18 cellular contexts compared by ENCODE assay signal in genomic region chr5:107982703-107983425, GRCh38.
DNase-seq lines count a peak whose midpoint lies in the region; ATAC-seq, FAIRE-seq and TF ChIP-seq lines count a peak whose summit lies in the region.
"Had no signal": no experiment of that assay in that cellular context is flagged by ENCODE, and none has a peak within 500 bp of the region (broad histone marks: within the 10 kb centered on the region; RNA-seq: fewer than 3 reads in every experiment).

No MANE protein-coding gene starts in this region.

- no peak overlapping the region for H2BK120ac ChIP-seq in H1 (replicated peaks; ENCODE audit: low read depth, low read length)

- no peak overlapping the region for H2BK15ac ChIP-seq in H1 (ENCODE audit: low read length)

- TF ChIP-seq RAD21 in H1 (IDR thresholded peaks at IDR 0.05 in 1 of 2, conservative IDR thresholded peaks at IDR 0.05 in 1 of 2; ENCODE audit: low read depth in 2 of 2, low read length in 2 of 2): no peak

- H2BK12ac ChIP-seq in H1 (ENCODE audit: low read depth, low read length): peak overlapping the region; percentile 76; the same call in 1 of the 2 replicates

- no peak overlapping the region for H4K5ac ChIP-seq in H1 (ENCODE audit: insufficient read length, low read depth, low read length)

- no peak overlapping the region for H3K56ac ChIP-seq in H1 (replicated peaks; ENCODE audit: insufficient read length, low read depth, low read length)

- no peak overlapping the region for H2BK5ac ChIP-seq in H1 (ENCODE audit: low read depth, low read length)

- no peak overlapping the region for H2BK20ac ChIP-seq in H1 (ENCODE audit: low read length)

- H3K27ac ChIP-seq in right cardiac atrium (ENCODE audit: low read length) (no peak overlapping the region), heart right ventricle (no peak overlapping the region), H1 (ENCODE audit: low read depth, low read length) (no peak overlapping the region)

- FAIRE-seq in H1 (lab: Jason Lieb, UNC): no peak
- FAIRE-seq: GM12892, GM18507, RCC 7860 had no signal

- TF ChIP-seq EP300 in H1 (IDR thresholded peaks at IDR 0.05; ENCODE audit: borderline replicate concordance in 1 of 2, low read depth in 2 of 2, low read length in 2 of 2): no peak

- H3K9me3 Mint-ChIP-seq in stimulated activated effector memory CD8-positive, alpha-beta T cell treated with anti-CD3 and anti-CD28 coated beads, Interleukin-12 subunit alpha, Interleukin-12 subunit beta, amount 100 ng/mL, for 72 hours: no peaks in the 10 kb centered on the region
- H3K9me3 Mint-ChIP-seq: T-helper 2 cell treated with Interferon-gamma antibody and Interleukin-4, amounts not matched to agents 5 μg/mL and 100 μg/mL, for 36 hours had no signal

- no peaks in the 10 kb centered on the region for H3K36me3 Mint-ChIP-seq in stimulated activated effector memory CD8-positive, alpha-beta T cell treated with anti-CD3 and anti-CD28 coated beads, Interleukin-12 subunit alpha, Interleukin-12 subunit beta, amount 100 ng/mL, for 72 hours

- H3K36me3 ChIP-seq in heart right ventricle (no peaks in the 10 kb centered on the region), H1 (ENCODE audit: control insufficient read depth in 2 of 4, insufficient read depth in 4 of 4, low read length in 3 of 4) (no peaks in the 10 kb centered on the region)

- no peak for DNase-seq in right cardiac atrium
- no peak for DNase-seq in heart right ventricle
- peak; percentile 18 for DNase-seq in NCI-H146 treated with DMSO at 0.1 percent for 48 hours (lab: John Stamatoyannopoulos, UW; ENCODE audit: unreplicated experiment)
- DNase-seq in H1 (ENCODE audit: low read depth in 1 of 2, low spot score in 2 of 2): no peak
- no peak for DNase-seq in stimulated activated effector memory CD8-positive, alpha-beta T cell treated with anti-CD3 and anti-CD28 coated beads, Interleukin-12 subunit alpha, Interleukin-12 subunit beta, amount 100 ng/mL, for 72 hours (ENCODE audit: low spot score in 2 of 2)
- DNase-seq in 8988T: no peak
- no peak for DNase-seq in SK-N-DZ (ENCODE audit: low spot score)
- DNase-seq: C1 segment of cervical spinal cord, MM.1S, NCI-H1092, NCI-H2029, NCI-H510A treated with DMSO at 0.1 percent for 48 hours had no signal

- H3K23me2 ChIP-seq in H1 (ENCODE audit: low read depth, low read length): no peaks in the 10 kb centered on the region; the same call in 1 of the 2 replicates

- no peak overlapping the region for H2AK5ac ChIP-seq in H1 (ENCODE audit: low read depth, low read length)

- peak overlapping the region; percentile 46 for H3K4ac ChIP-seq in H1 (replicated peaks; ENCODE audit: insufficient read length, low read depth, low read length)

- peak overlapping the region; percentile 30 for H3K27ac Mint-ChIP-seq in stimulated activated effector memory CD8-positive, alpha-beta T cell treated with anti-CD3 and anti-CD28 coated beads, Interleukin-12 subunit alpha, Interleukin-12 subunit beta, amount 100 ng/mL, for 72 hours
- H3K27ac Mint-ChIP-seq: T-helper 2 cell treated with Interferon-gamma antibody and Interleukin-4, amounts not matched to agents 5 μg/mL and 100 μg/mL, for 36 hours had no signal

- 67% methylated on average over 8 of the region's 8 CpGs for WGBS in right cardiac atrium
- WGBS in heart right ventricle, 2 donors: 75 to 81% methylated on average over 8 of the region's 8 CpGs
- 94% methylated on average over 8 of the region's 8 CpGs; no CpG with 5 or more reads in 1 of the 2 experiments for WGBS in H1 (ENCODE audit: extremely low coverage in 1 of 2, insufficient coverage in 1 of 2, insufficient read length in 1 of 2, insufficient replicate concordance in 2 of 2, low coverage in 1 of 2, low lambda C conversion rate in 2 of 2, missing lambda C conversion rate in 1 of 2), 2 experiments

- TF ChIP-seq POLR2A in H1 (IDR thresholded peaks at IDR 0.05; ENCODE audit: control extremely low read depth in 1 of 2, low read depth in 2 of 2, low read length in 2 of 2): no peak

- no peak overlapping the region for H3K23ac ChIP-seq in H1 (ENCODE audit: insufficient read length)

- H3K79me1 ChIP-seq in H1 (ENCODE audit: low read depth, low read length): no peaks in the 10 kb centered on the region

- no peaks in the 10 kb centered on the region for H3K9me3 ChIP-seq in right cardiac atrium (ENCODE audit: control insufficient read depth, low read length)
- H3K9me3 ChIP-seq in heart right ventricle: no peaks in the 10 kb centered on the region
- H3K9me3 ChIP-seq in H1 (ENCODE audit: insufficient read depth in 2 of 2, low read depth in 1 of 2, low read length in 1 of 2): no peaks in the 10 kb centered on the region

- no peak overlapping the region for H2AFZ ChIP-seq in H1 (ENCODE audit: low read length)

- peaks cover 28% of the 10 kb centered on the region for H3K4me1 Mint-ChIP-seq in stimulated activated effector memory CD8-positive, alpha-beta T cell treated with anti-CD3 and anti-CD28 coated beads, Interleukin-12 subunit alpha, Interleukin-12 subunit beta, amount 100 ng/mL, for 72 hours

- H3K4me3 Mint-ChIP-seq in stimulated activated effector memory CD8-positive, alpha-beta T cell treated with anti-CD3 and anti-CD28 coated beads, Interleukin-12 subunit alpha, Interleukin-12 subunit beta, amount 100 ng/mL, for 72 hours: peak overlapping the region; percentile 33
- H3K4me3 Mint-ChIP-seq: T-helper 2 cell treated with Interferon-gamma antibody and Interleukin-4, amounts not matched to agents 5 μg/mL and 100 μg/mL, for 36 hours had no signal

- no peaks in the 10 kb centered on the region for H3K27me3 ChIP-seq in right cardiac atrium (ENCODE audit: control insufficient read depth, insufficient read depth)
- no peaks in the 10 kb centered on the region for H3K27me3 ChIP-seq in heart right ventricle
- no peaks in the 10 kb centered on the region for H3K27me3 ChIP-seq in H1 (replicated peaks in 1 of 4; ENCODE audit: control insufficient read depth in 3 of 4, extremely low read depth in 1 of 4, insufficient read depth in 3 of 4, low read length in 3 of 4)

- no peak overlapping the region for H3K4me2 ChIP-seq in H1 (ENCODE audit: insufficient read depth in 1 of 2, low read depth in 2 of 2, low read length in 2 of 2)

- H3K4me1 ChIP-seq in right cardiac atrium (ENCODE audit: control insufficient read depth, insufficient read depth, low read length) (no peaks in the 10 kb centered on the region), heart right ventricle (peaks cover 0 to 11% (median 0%) of the 10 kb centered on the region in 9 donors), H1 (replicated peaks in 1 of 4; ENCODE audit: control insufficient read depth in 3 of 4, insufficient read depth in 4 of 4, low read length in 3 of 4) (peaks cover 0 to 4% (median 1%) of the 10 kb centered on the region in 4 experiments; a peak in 2 of 7 replicates)

- no peak overlapping the region for H4K8ac ChIP-seq in H1 (ENCODE audit: extremely low read depth, insufficient read depth, low read length)

- H3K4me3 ChIP-seq in right cardiac atrium (ENCODE audit: low read length) (no peak overlapping the region), heart right ventricle (no peak overlapping the region), H1 (ENCODE audit: extremely low read depth in 1 of 4, insufficient read depth in 2 of 4, low read depth in 3 of 4, low read length in 4 of 4) (no peak overlapping the region)

- CTCF ChIA-PET in H1 (lab: Charles Lee; ENCODE audit: partially characterized antibody): no interaction called here

- intact Hi-C loops in right cardiac atrium (cut with DNase I): no loop called here
- intact Hi-C loops in heart right ventricle (cut with DNase I): no loop called here

- H4K91ac ChIP-seq in H1 (replicated peaks; ENCODE audit: insufficient read length, low read length): no peak overlapping the region

- H3K79me2 ChIP-seq in H1 (ENCODE audit: control insufficient read depth in 1 of 2, insufficient read depth in 2 of 2, low read length in 2 of 2): no peaks in the 10 kb centered on the region

- no peaks in the 10 kb centered on the region for H4K20me1 ChIP-seq in H1 (replicated peaks in 1 of 2; ENCODE audit: control insufficient read depth in 1 of 2, insufficient read depth in 2 of 2, low read length in 2 of 2)

- no peak overlapping the region for H3K14ac ChIP-seq in H1 (ENCODE audit: insufficient read length)

- H3K18ac ChIP-seq in H1 (ENCODE audit: extremely low read depth, low read length): no peak overlapping the region

- POLR2A ChIA-PET in H1 (lab: Charles Lee; ENCODE audit: partially characterized antibody): no interaction called here

- H3K9ac ChIP-seq in H1 (replicated peaks in 1 of 4; ENCODE audit: extremely low read depth in 1 of 4, low read depth in 3 of 4, low read length in 3 of 4): no peak overlapping the region

- TF ChIP-seq CTCF in heart right ventricle (IDR thresholded peaks at IDR 0.05): no peak
- no peak for TF ChIP-seq CTCF in H1 (IDR thresholded peaks at IDR 0.05; ENCODE audit: control extremely low read depth in 1 of 3, insufficient read depth in 1 of 3, low read depth in 1 of 3, low read length in 3 of 3)

- ATAC-seq in right cardiac atrium (peak; percentile 33 to 93), heart right ventricle (no peak), GM21786 (IDR thresholded peaks at IDR 0.05; ENCODE audit: unreplicated experiment) (no peak)
- no peak for ATAC-seq in stimulated activated effector memory CD8-positive, alpha-beta T cell treated with anti-CD3 and anti-CD28 coated beads, Interleukin-12 subunit alpha, Interleukin-12 subunit beta, amount 100 ng/mL, for 72 hours
- ATAC-seq: Right ventricle myocardium inferior had no signal

TF ChIP-seq in H1, 55 proteins besides CTCF, POLR2A, EP300 and RAD21:
- TF ChIP-seq EGR1 (IDR thresholded peaks at IDR 0.05; ENCODE audit: borderline replicate concordance, low read depth, low read length) (no peak), YY1 (IDR thresholded peaks at IDR 0.05; ENCODE audit: low read depth, low read length) (no peak), JUN (IDR thresholded peaks at IDR 0.05; ENCODE audit: low read depth, low read length) (no peak), SAP30 (IDR thresholded peaks at IDR 0.05; ENCODE audit: insufficient read depth, insufficient replicate concordance, low read length) (no peak), PHF8 (conservative IDR thresholded peaks at IDR 0.05; ENCODE audit: low read depth, low read length) (no peak), RBBP5 (IDR thresholded peaks at IDR 0.05; ENCODE audit: borderline replicate concordance, low read depth, low read length) (no peak), CBX8 (IDR thresholded peaks at IDR 0.05; ENCODE audit: borderline replicate concordance, low read depth, low read length) (no peak), RXRA (IDR thresholded peaks at IDR 0.05; ENCODE audit: insufficient read depth, low read depth, low read length) (no peak)

Comparison
In these comparisons a context has a peak if more than half of its experiments do, and no peak if none do; other contexts are left out.
1. ATAC-seq: peak in right cardiac atrium (2 of 2); none in heart right ventricle (0 of 8), stimulated activated effector memory CD8-positive, alpha-beta T cell treated with anti-CD3 and anti-CD28 coated beads, Interleukin-12 subunit alpha, Interleukin-12 subunit beta, amount 100 ng/mL, for 72 hours (single experiment) and GM21786 (single experiment).